Comparison of ENCODE assay signal across 1 cellular context in genomic region chr2:235328991-235329390, GRCh38.
TF ChIP-seq lines count a peak whose summit lies in the region.

No MANE protein-coding gene starts in this region.

TF ChIP-seq in A549, 52 proteins besides CTCF, POLR2A, EP300 and RAD21 (continued from another document):
- no peak for TF ChIP-seq BCL3 (IDR thresholded peaks at IDR 0.05)
- TF ChIP-seq HOXB5 (CRISPR knock-in tag; IDR thresholded peaks at IDR 0.05), result no peak
- no peak for TF ChIP-seq RFX5 (IDR thresholded peaks at IDR 0.05)
- no peak for TF ChIP-seq FOSL2 (IDR thresholded peaks at IDR 0.05)
- TF ChIP-seq FOSL2 (CRISPR knock-in tag; IDR thresholded peaks at IDR 0.05), result no peak
- no peak for TF ChIP-seq FOSB (CRISPR knock-in tag; IDR thresholded peaks at IDR 0.05)
- TF ChIP-seq MYC (IDR thresholded peaks at IDR 0.05; ENCODE audit: borderline replicate concordance, low read length), result no peak
- TF ChIP-seq EHF (CRISPR knock-in tag; IDR thresholded peaks at IDR 0.05), result no peak
- TF ChIP-seq EHMT2 (IDR thresholded peaks at IDR 0.05; ENCODE audit: low read depth), result no peak
- TF ChIP-seq TP53 (CRISPR knock-in tag; IDR thresholded peaks at IDR 0.05), result no peak
- TF ChIP-seq MAZ (IDR thresholded peaks at IDR 0.05; ENCODE audit: borderline replicate concordance, low read depth, low read length), result no peak
